Comparison of ENCODE assay signal across 1 cellular context in the genomic region with DNA sequence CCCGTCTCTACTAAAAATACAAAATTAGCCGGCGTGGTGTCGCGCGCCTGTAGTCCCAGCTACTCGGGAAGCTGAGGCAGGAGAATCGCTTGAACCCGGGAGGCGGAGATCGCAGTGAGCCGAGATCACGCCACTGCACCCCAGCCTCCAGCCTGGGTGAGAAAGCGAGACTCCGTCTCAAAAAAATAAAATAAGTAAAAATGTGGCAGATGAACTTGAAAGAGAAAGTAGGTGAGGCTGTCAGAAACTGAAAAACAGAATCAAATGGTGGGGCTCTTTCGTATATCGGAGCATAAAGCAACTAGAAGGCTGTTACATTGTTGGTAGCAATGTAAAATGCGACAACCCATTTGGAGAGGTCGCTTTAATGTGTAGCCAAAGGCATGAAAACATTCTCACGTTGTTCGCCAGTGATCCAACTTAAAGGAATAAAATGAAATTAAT.
A peak's percentile ranks its signal among the peaks of the same experiment; 100 is the strongest.
TF ChIP-seq lines count a peak whose summit lies in the region.

No MANE protein-coding gene starts in this region.

TF ChIP-seq in K562, 482 proteins besides CTCF, POLR2A, EP300 and RAD21 (continued from another document and continues in another):
- TF ChIP-seq DEAF1 (CRISPR knock-in tag; IDR thresholded peaks at IDR 0.05) = no peak
- TF ChIP-seq HNRNPLL (IDR thresholded peaks at IDR 0.05; ENCODE audit: low read depth, low read length, poor library complexity, severe bottlenecking) = no peak
- no peak for TF ChIP-seq TRIM28 (IDR thresholded peaks at IDR 0.05)
- no peak for TF ChIP-seq KDM4B (IDR thresholded peaks at IDR 0.05; ENCODE audit: borderline replicate concordance in 2 of 2, low read depth in 1 of 2)
- TF ChIP-seq RBM15 (IDR thresholded peaks at IDR 0.05; ENCODE audit: insufficient read depth, low read length) = no peak
- no peak for TF ChIP-seq ZNF717 (CRISPR knock-in tag; IDR thresholded peaks at IDR 0.05)
- TF ChIP-seq NR2F6 (CRISPR knock-in tag; IDR thresholded peaks at IDR 0.05) = no peak
- no peak for TF ChIP-seq PHF8 (IDR thresholded peaks at IDR 0.05; ENCODE audit: borderline replicate concordance, low read length)
- TF ChIP-seq, protein P1, sequence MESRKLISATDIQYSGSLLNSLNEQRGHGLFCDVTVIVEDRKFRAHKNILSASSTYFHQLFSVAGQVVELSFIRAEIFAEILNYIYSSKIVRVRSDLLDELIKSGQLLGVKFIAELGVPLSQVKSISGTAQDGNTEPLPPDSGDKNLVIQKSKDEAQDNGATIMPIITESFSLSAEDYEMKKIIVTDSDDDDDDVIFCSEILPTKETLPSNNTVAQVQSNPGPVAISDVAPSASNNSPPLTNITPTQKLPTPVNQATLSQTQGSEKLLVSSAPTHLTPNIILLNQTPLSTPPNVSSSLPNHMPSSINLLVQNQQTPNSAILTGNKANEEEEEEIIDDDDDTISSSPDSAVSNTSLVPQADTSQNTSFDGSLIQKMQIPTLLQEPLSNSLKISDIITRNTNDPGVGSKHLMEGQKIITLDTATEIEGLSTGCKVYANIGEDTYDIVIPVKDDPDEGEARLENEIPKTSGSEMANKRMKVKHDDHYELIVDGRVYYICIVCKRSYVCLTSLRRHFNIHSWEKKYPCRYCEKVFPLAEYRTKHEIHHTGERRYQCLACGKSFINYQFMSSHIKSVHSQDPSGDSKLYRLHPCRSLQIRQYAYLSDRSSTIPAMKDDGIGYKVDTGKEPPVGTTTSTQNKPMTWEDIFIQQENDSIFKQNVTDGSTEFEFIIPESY (CRISPR knock-in tag; IDR thresholded peaks at IDR 0.05) = no peak
- peak; percentile 40 for TF ChIP-seq GTF3C2 (IDR thresholded peaks at IDR 0.05; ENCODE audit: borderline replicate concordance, extremely low read depth, insufficient read length)
- TF ChIP-seq ADNP (tag; IDR thresholded peaks at IDR 0.05) = peak; percentile 99
- no peak for TF ChIP-seq MED1 (CRISPR knock-in tag; IDR thresholded peaks at IDR 0.05; ENCODE audit: borderline replicate concordance)
- TF ChIP-seq CBX2 (IDR thresholded peaks at IDR 0.05; ENCODE audit: insufficient read depth, low read length, poor library complexity, severe bottlenecking) = no peak
- no peak for TF ChIP-seq ZNF354B (CRISPR knock-in tag; IDR thresholded peaks at IDR 0.05)
- TF ChIP-seq SREBF2 (CRISPR knock-in tag; IDR thresholded peaks at IDR 0.05) = no peak
- no peak for TF ChIP-seq SUPT5H (IDR thresholded peaks at IDR 0.05)
- TF ChIP-seq GATAD2B (IDR thresholded peaks at IDR 0.05; ENCODE audit: borderline replicate concordance) = no peak
- no peak for TF ChIP-seq ZNF224 (CRISPR knock-in tag; IDR thresholded peaks at IDR 0.05)
- TF ChIP-seq U2AF2 (optimal IDR thresholded peaks at IDR 0.05; ENCODE audit: low read depth, low read length) = no peak
- no peak for TF ChIP-seq PTRF (tag; IDR thresholded peaks at IDR 0.05)
- TF ChIP-seq EGR1 (conservative IDR thresholded peaks at IDR 0.05) = no peak
- no peak for TF ChIP-seq PRMT5 (CRISPR knock-in tag; IDR thresholded peaks at IDR 0.05)
- TF ChIP-seq ZNF785 (CRISPR knock-in tag; IDR thresholded peaks at IDR 0.05) = no peak
- TF ChIP-seq HOXB6 (CRISPR knock-in tag; IDR thresholded peaks at IDR 0.05; ENCODE audit: borderline replicate concordance) = no peak
- TF ChIP-seq ATF7 (IDR thresholded peaks at IDR 0.05) = no peak
- no peak for TF ChIP-seq NEUROD1 (IDR thresholded peaks at IDR 0.05; ENCODE audit: borderline replicate concordance, low read depth, low read length, partially characterized antibody)
- peak; percentile 68 for TF ChIP-seq SMARCC2 (IDR thresholded peaks at IDR 0.05; ENCODE audit: low read depth)
- TF ChIP-seq ZNF232 (CRISPR knock-in tag; IDR thresholded peaks at IDR 0.05) = no peak
- TF ChIP-seq ESRRB (CRISPR knock-in tag; IDR thresholded peaks at IDR 0.05; ENCODE audit: borderline replicate concordance) = no peak
- TF ChIP-seq CAMTA2 (CRISPR knock-in tag; conservative IDR thresholded peaks at IDR 0.05) = no peak
- TF ChIP-seq, protein P2, sequence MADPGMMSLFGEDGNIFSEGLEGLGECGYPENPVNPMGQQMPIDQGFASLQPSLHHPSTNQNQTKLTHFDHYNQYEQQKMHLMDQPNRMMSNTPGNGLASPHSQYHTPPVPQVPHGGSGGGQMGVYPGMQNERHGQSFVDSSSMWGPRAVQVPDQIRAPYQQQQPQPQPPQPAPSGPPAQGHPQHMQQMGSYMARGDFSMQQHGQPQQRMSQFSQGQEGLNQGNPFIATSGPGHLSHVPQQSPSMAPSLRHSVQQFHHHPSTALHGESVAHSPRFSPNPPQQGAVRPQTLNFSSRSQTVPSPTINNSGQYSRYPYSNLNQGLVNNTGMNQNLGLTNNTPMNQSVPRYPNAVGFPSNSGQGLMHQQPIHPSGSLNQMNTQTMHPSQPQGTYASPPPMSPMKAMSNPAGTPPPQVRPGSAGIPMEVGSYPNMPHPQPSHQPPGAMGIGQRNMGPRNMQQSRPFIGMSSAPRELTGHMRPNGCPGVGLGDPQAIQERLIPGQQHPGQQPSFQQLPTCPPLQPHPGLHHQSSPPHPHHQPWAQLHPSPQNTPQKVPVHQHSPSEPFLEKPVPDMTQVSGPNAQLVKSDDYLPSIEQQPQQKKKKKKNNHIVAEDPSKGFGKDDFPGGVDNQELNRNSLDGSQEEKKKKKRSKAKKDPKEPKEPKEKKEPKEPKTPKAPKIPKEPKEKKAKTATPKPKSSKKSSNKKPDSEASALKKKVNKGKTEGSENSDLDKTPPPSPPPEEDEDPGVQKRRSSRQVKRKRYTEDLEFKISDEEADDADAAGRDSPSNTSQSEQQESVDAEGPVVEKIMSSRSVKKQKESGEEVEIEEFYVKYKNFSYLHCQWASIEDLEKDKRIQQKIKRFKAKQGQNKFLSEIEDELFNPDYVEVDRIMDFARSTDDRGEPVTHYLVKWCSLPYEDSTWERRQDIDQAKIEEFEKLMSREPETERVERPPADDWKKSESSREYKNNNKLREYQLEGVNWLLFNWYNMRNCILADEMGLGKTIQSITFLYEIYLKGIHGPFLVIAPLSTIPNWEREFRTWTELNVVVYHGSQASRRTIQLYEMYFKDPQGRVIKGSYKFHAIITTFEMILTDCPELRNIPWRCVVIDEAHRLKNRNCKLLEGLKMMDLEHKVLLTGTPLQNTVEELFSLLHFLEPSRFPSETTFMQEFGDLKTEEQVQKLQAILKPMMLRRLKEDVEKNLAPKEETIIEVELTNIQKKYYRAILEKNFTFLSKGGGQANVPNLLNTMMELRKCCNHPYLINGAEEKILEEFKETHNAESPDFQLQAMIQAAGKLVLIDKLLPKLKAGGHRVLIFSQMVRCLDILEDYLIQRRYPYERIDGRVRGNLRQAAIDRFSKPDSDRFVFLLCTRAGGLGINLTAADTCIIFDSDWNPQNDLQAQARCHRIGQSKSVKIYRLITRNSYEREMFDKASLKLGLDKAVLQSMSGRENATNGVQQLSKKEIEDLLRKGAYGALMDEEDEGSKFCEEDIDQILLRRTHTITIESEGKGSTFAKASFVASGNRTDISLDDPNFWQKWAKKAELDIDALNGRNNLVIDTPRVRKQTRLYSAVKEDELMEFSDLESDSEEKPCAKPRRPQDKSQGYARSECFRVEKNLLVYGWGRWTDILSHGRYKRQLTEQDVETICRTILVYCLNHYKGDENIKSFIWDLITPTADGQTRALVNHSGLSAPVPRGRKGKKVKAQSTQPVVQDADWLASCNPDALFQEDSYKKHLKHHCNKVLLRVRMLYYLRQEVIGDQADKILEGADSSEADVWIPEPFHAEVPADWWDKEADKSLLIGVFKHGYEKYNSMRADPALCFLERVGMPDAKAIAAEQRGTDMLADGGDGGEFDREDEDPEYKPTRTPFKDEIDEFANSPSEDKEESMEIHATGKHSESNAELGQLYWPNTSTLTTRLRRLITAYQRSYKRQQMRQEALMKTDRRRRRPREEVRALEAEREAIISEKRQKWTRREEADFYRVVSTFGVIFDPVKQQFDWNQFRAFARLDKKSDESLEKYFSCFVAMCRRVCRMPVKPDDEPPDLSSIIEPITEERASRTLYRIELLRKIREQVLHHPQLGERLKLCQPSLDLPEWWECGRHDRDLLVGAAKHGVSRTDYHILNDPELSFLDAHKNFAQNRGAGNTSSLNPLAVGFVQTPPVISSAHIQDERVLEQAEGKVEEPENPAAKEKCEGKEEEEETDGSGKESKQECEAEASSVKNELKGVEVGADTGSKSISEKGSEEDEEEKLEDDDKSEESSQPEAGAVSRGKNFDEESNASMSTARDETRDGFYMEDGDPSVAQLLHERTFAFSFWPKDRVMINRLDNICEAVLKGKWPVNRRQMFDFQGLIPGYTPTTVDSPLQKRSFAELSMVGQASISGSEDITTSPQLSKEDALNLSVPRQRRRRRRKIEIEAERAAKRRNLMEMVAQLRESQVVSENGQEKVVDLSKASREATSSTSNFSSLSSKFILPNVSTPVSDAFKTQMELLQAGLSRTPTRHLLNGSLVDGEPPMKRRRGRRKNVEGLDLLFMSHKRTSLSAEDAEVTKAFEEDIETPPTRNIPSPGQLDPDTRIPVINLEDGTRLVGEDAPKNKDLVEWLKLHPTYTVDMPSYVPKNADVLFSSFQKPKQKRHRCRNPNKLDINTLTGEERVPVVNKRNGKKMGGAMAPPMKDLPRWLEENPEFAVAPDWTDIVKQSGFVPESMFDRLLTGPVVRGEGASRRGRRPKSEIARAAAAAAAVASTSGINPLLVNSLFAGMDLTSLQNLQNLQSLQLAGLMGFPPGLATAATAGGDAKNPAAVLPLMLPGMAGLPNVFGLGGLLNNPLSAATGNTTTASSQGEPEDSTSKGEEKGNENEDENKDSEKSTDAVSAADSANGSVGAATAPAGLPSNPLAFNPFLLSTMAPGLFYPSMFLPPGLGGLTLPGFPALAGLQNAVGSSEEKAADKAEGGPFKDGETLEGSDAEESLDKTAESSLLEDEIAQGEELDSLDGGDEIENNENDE (IDR thresholded peaks at IDR 0.05; ENCODE audit: low read depth, low read length) = no peak
- no peak for TF ChIP-seq ATF1 (CRISPR knock-in tag; IDR thresholded peaks at IDR 0.05)
- no peak for TF ChIP-seq ATF1 (tag; IDR thresholded peaks at IDR 0.05)
- no peak for TF ChIP-seq RBM22 (IDR thresholded peaks at IDR 0.05; ENCODE audit: low read depth, low read length, poor library complexity, severe bottlenecking)
- TF ChIP-seq HDAC2 (IDR thresholded peaks at IDR 0.05) = peak; percentile 8; the same call in 1 of the 2 replicates
- TF ChIP-seq YBX1 (IDR thresholded peaks at IDR 0.05) = no peak
- TF ChIP-seq TCFL5 (CRISPR knock-in tag; conservative IDR thresholded peaks at IDR 0.05) = no peak
- TF ChIP-seq, protein P3, sequence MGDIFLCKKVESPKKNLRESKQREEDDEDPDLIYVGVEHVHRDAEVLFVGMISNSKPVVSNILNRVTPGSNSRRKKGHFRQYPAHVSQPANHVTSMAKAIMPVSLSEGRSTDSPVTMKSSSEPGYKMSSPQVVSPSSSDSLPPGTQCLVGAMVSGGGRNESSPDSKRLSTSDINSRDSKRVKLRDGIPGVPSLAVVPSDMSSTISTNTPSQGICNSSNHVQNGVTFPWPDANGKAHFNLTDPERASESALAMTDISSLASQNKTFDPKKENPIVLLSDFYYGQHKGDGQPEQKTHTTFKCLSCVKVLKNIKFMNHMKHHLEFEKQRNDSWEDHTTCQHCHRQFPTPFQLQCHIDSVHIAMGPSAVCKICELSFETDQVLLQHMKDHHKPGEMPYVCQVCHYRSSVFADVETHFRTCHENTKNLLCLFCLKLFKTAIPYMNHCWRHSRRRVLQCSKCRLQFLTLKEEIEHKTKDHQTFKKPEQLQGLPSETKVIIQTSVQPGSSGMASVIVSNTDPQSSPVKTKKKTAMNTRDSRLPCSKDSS (IDR thresholded peaks at IDR 0.05; ENCODE audit: low read depth, partially characterized antibody) = no peak
- TF ChIP-seq CREB3 (tag; conservative IDR thresholded peaks at IDR 0.05; ENCODE audit: low read depth) = no peak
